In the genomic region with DNA sequence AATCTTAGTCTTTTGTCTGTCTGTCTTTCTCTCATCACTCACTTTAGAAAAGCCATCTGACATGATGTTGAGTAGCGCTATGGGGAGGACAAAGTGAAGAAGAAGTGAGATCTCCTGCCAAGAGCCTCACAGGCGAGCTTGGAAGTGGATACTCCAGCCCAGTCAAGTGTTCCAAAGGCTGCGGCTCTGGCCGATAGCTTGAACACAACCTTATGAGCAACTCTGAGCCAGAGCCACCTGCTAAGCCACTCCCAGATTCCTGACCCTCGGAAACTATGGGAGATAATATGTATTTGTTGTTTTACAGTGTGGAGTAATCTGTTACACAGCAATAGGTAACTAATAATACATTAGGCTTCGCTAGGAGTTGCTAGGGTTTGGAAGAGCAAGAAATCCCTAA, we compare ENCODE assay signal across 22 cellular contexts.
"Had no signal": no experiment of that assay in that cellular context is flagged by ENCODE, and none has a peak within 500 bp of the region (broad histone marks: within the 10 kb centered on the region; RNA-seq: fewer than 3 reads in every experiment).

No MANE protein-coding gene starts in this region.

- FAIRE-seq: colon, urothelium cell line had no signal

- H3K9me3 Mint-ChIP-seq: activated CD4-positive, alpha-beta T cell treated with anti-CD3 and anti-CD28 coated beads, Interleukin-2, amount 10 ng/mL, durations not matched to agents 7 days and 5 days; activated naive CD4-positive, alpha-beta T cell treated with anti-CD3 and anti-CD28 coated beads for 36 hours; activated naive CD8-positive, alpha-beta T cell treated with anti-CD3 and anti-CD28 coated beads, Interleukin-2, amount 50 U/mL, for 24 hours; activated T-cell treated with anti-CD3 and anti-CD28 coated beads, Interleukin-2, amount 50 U/mL, for 24 hours; activated T-helper 2 cell treated with anti-CD3 and anti-CD28 coated beads, Interferon-gamma antibody, Interleukin-2, Interleukin-4, amounts not matched to agents 10 μg/mL and 5 μg/mL and 100 μg/mL, durations not matched to agents 14 hours and 24 hours and 36 hours; brain had no signal

- H3K27ac Mint-ChIP-seq: activated CD4-positive, alpha-beta T cell treated with anti-CD3 and anti-CD28 coated beads, Interleukin-2, amount 10 ng/mL, durations not matched to agents 7 days and 5 days; activated CD8-positive, alpha-beta T cell treated with anti-CD3 and anti-CD28 coated beads, Interleukin-2, amount 10 ng/mL, durations not matched to agents 7 days and 5 days; activated naive CD4-positive, alpha-beta T cell treated with anti-CD3 and anti-CD28 coated beads for 36 hours; activated naive CD8-positive, alpha-beta T cell treated with anti-CD3 and anti-CD28 coated beads, Interleukin-2, amount 50 U/mL, for 24 hours; activated T-cell treated with anti-CD3 and anti-CD28 coated beads, Interleukin-2, amount 50 U/mL, for 24 hours; activated T-helper 2 cell treated with anti-CD3 and anti-CD28 coated beads, Interferon-gamma antibody, Interleukin-2, Interleukin-4, amounts not matched to agents 10 μg/mL and 5 μg/mL and 100 μg/mL, durations not matched to agents 14 hours and 24 hours and 36 hours had no signal

- H3K4me3 ChIP-seq: dorsolateral prefrontal cortex, right atrium auricular region, thoracic aorta had no signal

- ATAC-seq: activated CD8-positive, alpha-beta T cell treated with anti-CD3 and anti-CD28 coated beads, Interleukin-2, amount 10 ng/mL, durations not matched to agents 7 days and 5 days; activated naive CD8-positive, alpha-beta T cell treated with anti-CD3 and anti-CD28 coated beads, Interleukin-2, amount 50 U/mL, for 24 hours had no signal

- H3K9me3 ChIP-seq: right atrium auricular region, thoracic aorta had no signal

- H3K36me3 ChIP-seq: right atrium auricular region, thoracic aorta had no signal

- H3K27me3 ChIP-seq: dorsolateral prefrontal cortex, right atrium auricular region had no signal

- H3K4me3 Mint-ChIP-seq: activated CD4-positive, alpha-beta T cell treated with anti-CD3 and anti-CD28 coated beads, Interleukin-2, amount 10 ng/mL, durations not matched to agents 7 days and 5 days; activated CD8-positive, alpha-beta T cell treated with anti-CD3 and anti-CD28 coated beads, Interleukin-2, amount 10 ng/mL, durations not matched to agents 7 days and 5 days; activated naive CD4-positive, alpha-beta T cell treated with anti-CD3 and anti-CD28 coated beads for 36 hours; activated naive CD8-positive, alpha-beta T cell treated with anti-CD3 and anti-CD28 coated beads, Interleukin-2, amount 50 U/mL, for 24 hours; activated T-cell treated with anti-CD3 and anti-CD28 coated beads, Interleukin-2, amount 50 U/mL, for 24 hours; brain had no signal

- DNase-seq: activated CD4-positive, alpha-beta T cell treated with anti-CD3 and anti-CD28 coated beads, Interleukin-2, amount 10 ng/mL, durations not matched to agents 7 days and 5 days; activated CD4-positive, CD25-positive, alpha-beta regulatory T cell; activated CD8-positive, alpha-beta T cell treated with anti-CD3 and anti-CD28 coated beads, Interleukin-2, amount 10 ng/mL, durations not matched to agents 7 days and 5 days; activated naive CD4-positive, alpha-beta T cell treated with anti-CD3 and anti-CD28 coated beads for 36 hours; activated naive CD8-positive, alpha-beta T cell treated with anti-CD3 and anti-CD28 coated beads, Interleukin-2, amount 50 U/mL, for 24 hours; activated T-cell treated with anti-CD3 and anti-CD28 coated beads, Interleukin-2, amount 50 U/mL, for 24 hours; anterior cingulate cortex; caudate nucleus; dorsolateral prefrontal cortex; left colon; mammary epithelial cell; midbrain; occipital lobe; posterior cingulate gyrus; T-helper 1 cell; T-helper 9 cell had no signal

- H3K27ac ChIP-seq: dorsolateral prefrontal cortex, right atrium auricular region, thoracic aorta had no signal

- H3K27me3 Mint-ChIP-seq: activated T-cell treated with anti-CD3 and anti-CD28 coated beads, Interleukin-2, amount 50 U/mL, for 24 hours had no signal
